Comparison of ENCODE assay signal across 1 cellular context in the genomic region with DNA sequence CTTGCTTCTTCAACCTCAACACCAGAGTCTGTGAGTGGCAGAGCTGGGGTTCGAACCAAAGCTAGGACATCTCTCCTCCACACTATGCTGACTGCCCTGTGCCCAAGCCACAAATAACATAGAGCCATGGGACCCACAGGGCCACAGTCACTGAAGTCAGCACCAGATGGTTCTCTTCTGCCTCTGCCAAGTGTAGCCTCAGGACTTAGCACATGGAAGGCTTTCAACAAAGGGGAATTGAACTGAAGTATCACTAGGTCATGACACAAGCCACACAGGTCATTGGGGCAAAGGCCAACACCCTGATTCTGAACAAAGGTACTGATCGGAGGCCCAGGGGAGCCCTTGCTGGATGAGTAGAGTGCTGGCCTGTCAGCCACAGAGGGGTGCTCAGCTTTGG.
TF ChIP-seq lines count a peak whose summit lies in the region.

No MANE protein-coding gene starts in this region.

TF ChIP-seq in H1, 55 proteins besides CTCF, POLR2A, EP300 and RAD21 (continued from another document):
- TF ChIP-seq, protein P1, sequence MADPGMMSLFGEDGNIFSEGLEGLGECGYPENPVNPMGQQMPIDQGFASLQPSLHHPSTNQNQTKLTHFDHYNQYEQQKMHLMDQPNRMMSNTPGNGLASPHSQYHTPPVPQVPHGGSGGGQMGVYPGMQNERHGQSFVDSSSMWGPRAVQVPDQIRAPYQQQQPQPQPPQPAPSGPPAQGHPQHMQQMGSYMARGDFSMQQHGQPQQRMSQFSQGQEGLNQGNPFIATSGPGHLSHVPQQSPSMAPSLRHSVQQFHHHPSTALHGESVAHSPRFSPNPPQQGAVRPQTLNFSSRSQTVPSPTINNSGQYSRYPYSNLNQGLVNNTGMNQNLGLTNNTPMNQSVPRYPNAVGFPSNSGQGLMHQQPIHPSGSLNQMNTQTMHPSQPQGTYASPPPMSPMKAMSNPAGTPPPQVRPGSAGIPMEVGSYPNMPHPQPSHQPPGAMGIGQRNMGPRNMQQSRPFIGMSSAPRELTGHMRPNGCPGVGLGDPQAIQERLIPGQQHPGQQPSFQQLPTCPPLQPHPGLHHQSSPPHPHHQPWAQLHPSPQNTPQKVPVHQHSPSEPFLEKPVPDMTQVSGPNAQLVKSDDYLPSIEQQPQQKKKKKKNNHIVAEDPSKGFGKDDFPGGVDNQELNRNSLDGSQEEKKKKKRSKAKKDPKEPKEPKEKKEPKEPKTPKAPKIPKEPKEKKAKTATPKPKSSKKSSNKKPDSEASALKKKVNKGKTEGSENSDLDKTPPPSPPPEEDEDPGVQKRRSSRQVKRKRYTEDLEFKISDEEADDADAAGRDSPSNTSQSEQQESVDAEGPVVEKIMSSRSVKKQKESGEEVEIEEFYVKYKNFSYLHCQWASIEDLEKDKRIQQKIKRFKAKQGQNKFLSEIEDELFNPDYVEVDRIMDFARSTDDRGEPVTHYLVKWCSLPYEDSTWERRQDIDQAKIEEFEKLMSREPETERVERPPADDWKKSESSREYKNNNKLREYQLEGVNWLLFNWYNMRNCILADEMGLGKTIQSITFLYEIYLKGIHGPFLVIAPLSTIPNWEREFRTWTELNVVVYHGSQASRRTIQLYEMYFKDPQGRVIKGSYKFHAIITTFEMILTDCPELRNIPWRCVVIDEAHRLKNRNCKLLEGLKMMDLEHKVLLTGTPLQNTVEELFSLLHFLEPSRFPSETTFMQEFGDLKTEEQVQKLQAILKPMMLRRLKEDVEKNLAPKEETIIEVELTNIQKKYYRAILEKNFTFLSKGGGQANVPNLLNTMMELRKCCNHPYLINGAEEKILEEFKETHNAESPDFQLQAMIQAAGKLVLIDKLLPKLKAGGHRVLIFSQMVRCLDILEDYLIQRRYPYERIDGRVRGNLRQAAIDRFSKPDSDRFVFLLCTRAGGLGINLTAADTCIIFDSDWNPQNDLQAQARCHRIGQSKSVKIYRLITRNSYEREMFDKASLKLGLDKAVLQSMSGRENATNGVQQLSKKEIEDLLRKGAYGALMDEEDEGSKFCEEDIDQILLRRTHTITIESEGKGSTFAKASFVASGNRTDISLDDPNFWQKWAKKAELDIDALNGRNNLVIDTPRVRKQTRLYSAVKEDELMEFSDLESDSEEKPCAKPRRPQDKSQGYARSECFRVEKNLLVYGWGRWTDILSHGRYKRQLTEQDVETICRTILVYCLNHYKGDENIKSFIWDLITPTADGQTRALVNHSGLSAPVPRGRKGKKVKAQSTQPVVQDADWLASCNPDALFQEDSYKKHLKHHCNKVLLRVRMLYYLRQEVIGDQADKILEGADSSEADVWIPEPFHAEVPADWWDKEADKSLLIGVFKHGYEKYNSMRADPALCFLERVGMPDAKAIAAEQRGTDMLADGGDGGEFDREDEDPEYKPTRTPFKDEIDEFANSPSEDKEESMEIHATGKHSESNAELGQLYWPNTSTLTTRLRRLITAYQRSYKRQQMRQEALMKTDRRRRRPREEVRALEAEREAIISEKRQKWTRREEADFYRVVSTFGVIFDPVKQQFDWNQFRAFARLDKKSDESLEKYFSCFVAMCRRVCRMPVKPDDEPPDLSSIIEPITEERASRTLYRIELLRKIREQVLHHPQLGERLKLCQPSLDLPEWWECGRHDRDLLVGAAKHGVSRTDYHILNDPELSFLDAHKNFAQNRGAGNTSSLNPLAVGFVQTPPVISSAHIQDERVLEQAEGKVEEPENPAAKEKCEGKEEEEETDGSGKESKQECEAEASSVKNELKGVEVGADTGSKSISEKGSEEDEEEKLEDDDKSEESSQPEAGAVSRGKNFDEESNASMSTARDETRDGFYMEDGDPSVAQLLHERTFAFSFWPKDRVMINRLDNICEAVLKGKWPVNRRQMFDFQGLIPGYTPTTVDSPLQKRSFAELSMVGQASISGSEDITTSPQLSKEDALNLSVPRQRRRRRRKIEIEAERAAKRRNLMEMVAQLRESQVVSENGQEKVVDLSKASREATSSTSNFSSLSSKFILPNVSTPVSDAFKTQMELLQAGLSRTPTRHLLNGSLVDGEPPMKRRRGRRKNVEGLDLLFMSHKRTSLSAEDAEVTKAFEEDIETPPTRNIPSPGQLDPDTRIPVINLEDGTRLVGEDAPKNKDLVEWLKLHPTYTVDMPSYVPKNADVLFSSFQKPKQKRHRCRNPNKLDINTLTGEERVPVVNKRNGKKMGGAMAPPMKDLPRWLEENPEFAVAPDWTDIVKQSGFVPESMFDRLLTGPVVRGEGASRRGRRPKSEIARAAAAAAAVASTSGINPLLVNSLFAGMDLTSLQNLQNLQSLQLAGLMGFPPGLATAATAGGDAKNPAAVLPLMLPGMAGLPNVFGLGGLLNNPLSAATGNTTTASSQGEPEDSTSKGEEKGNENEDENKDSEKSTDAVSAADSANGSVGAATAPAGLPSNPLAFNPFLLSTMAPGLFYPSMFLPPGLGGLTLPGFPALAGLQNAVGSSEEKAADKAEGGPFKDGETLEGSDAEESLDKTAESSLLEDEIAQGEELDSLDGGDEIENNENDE (IDR thresholded peaks at IDR 0.05; ENCODE audit: insufficient replicate concordance, low read length): no peak
- TF ChIP-seq, protein P2, sequence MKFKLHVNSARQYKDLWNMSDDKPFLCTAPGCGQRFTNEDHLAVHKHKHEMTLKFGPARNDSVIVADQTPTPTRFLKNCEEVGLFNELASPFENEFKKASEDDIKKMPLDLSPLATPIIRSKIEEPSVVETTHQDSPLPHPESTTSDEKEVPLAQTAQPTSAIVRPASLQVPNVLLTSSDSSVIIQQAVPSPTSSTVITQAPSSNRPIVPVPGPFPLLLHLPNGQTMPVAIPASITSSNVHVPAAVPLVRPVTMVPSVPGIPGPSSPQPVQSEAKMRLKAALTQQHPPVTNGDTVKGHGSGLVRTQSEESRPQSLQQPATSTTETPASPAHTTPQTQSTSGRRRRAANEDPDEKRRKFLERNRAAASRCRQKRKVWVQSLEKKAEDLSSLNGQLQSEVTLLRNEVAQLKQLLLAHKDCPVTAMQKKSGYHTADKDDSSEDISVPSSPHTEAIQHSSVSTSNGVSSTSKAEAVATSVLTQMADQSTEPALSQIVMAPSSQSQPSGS (IDR thresholded peaks at IDR 0.05; ENCODE audit: low read length): no peak
